1 cellular context compared by ENCODE assay signal in genomic region chr7:16914771-16915170, GRCh38.
TF ChIP-seq lines count a peak whose summit lies in the region.

No MANE protein-coding gene starts in this region.

TF ChIP-seq in IMR-90, 13 proteins besides CTCF, POLR2A, EP300 and RAD21:
- TF ChIP-seq RFX5 (IDR thresholded peaks at IDR 0.05; ENCODE audit: low read depth, low read length): no peak
- TF ChIP-seq CEBPB (IDR thresholded peaks at IDR 0.05; ENCODE audit: low read depth, low read length): no peak
- no peak for TF ChIP-seq MAFK (IDR thresholded peaks at IDR 0.05; ENCODE audit: low read depth, low read length)
- TF ChIP-seq RCOR1 (IDR thresholded peaks at IDR 0.05; ENCODE audit: insufficient replicate concordance, low read length): no peak
- TF ChIP-seq NFE2L2 (IDR thresholded peaks at IDR 0.05; ENCODE audit: low read depth, low read length): no peak
- TF ChIP-seq BHLHE40 (IDR thresholded peaks at IDR 0.05; ENCODE audit: low read depth, low read length): no peak
